ENCODE assay signal across 27 cellular contexts in the genomic region with DNA sequence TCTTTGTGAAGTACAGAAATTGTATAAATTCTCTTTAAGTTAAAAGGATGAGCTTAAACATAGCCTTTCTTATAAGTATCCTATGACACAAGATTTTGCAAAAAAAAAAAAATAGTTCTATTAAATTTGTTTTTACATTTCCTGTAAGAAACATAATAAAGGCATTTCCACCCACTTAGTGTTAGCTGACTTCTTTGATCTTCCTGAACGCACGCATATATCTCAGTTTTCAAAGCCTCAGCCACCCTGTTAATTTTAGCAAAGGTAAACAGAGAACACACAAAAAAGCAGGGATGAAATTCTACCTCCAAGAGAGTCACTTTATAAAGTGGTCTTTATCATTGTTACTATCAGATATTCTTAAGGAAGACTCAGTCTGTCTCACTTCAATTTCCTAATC.
"Had no signal": no experiment of that assay in that cellular context is flagged by ENCODE, and none has a peak within 500 bp of the region (broad histone marks: within the 10 kb centered on the region; RNA-seq: fewer than 3 reads in every experiment).

No MANE protein-coding gene starts in this region.

- H3K4me1 ChIP-seq: colonic mucosa, parathyroid adenoma had no signal

- H3K27ac ChIP-seq: colonic mucosa, parathyroid adenoma, right atrium auricular region, upper lobe of right lung, WERI-Rb-1 had no signal

- H3K4me3 ChIP-seq: colonic mucosa, right atrium auricular region, smooth muscle cell, stomach, tibial artery, upper lobe of right lung had no signal

- DNase-seq: activated CD4-positive, alpha-beta T cell treated with anti-CD3 and anti-CD28 coated beads, Interleukin-2, amount 50 U/mL, for 1 hour; activated CD4-positive, CD25-positive, alpha-beta regulatory T cell treated with anti-CD3 and anti-CD28 coated beads, Interleukin-2, amount 50 U/mL, for 72 hours; activated CD8-positive, alpha-beta memory T cell treated with anti-CD3 and anti-CD28 coated beads, Interleukin-2, amount 50 U/mL, for 48 hours; activated T-cell treated with anti-CD3 and anti-CD28 coated beads, Interleukin-2, amount 50 U/mL, for 48 hours; anterior cingulate cortex; colonic mucosa; effector CD8-positive, alpha-beta T cell; erythroblast; head of caudate nucleus; hippocampal formation; kidney; left colon; naive thymus-derived CD8-positive, alpha-beta T cell; stimulated activated CD4-positive, alpha-beta T cell treated with anti-CD3 and anti-CD28 coated beads, Interleukin-1b, Interleukin-23, amount 100 ng/mL, for 48 hours; stimulated activated CD4-positive, alpha-beta T cell treated with anti-CD3 and anti-CD28 coated beads, Interleukin-4, amount 100 ng/mL, for 4 hours; stimulated activated CD8-positive, alpha-beta memory T cell treated with anti-CD3 and anti-CD28 coated beads, Interleukin-4, amount 100 ng/mL, for 48 hours; stomach; T-helper 9 cell; tibial artery; upper lobe of right lung; WERI-Rb-1 had no signal

- H3K27me3 Mint-ChIP-seq: activated naive CD8-positive, alpha-beta T cell; naive thymus-derived CD8-positive, alpha-beta T cell; stimulated activated memory B cell treated with anti-CD40 and anti-IgM and Interleukin-4, amounts not matched to agents 10 μg/mL and 1 μg/mL and 100 μg/mL, for 72 hours had no signal

- H3K9me3 ChIP-seq: colonic mucosa, right atrium auricular region, stomach, tibial artery, upper lobe of right lung had no signal

- ATAC-seq: stimulated activated memory B cell treated with anti-CD40 and anti-IgM and Interleukin-4, amounts not matched to agents 10 μg/mL and 1 μg/mL and 100 μg/mL, for 72 hours; upper lobe of right lung had no signal

- H3K9me3 Mint-ChIP-seq: activated T-helper 2 cell treated with anti-CD3 and anti-CD28 coated beads, Interferon-gamma antibody, Interleukin-2, Interleukin-4, amounts not matched to agents 10 μg/mL and 5 μg/mL and 100 μg/mL, durations not matched to agents 14 hours and 24 hours and 36 hours; naive thymus-derived CD8-positive, alpha-beta T cell; stimulated activated memory B cell treated with anti-CD40 and anti-IgM and Interleukin-4, amounts not matched to agents 10 μg/mL and 1 μg/mL and 100 μg/mL, for 72 hours had no signal

- H3K27ac Mint-ChIP-seq: activated T-helper 2 cell treated with anti-CD3 and anti-CD28 coated beads, Interferon-gamma antibody, Interleukin-2, Interleukin-4, amounts not matched to agents 10 μg/mL and 5 μg/mL and 100 μg/mL, durations not matched to agents 14 hours and 24 hours and 36 hours had no signal

- H3K4me3 Mint-ChIP-seq: activated naive CD8-positive, alpha-beta T cell; naive thymus-derived CD8-positive, alpha-beta T cell; stimulated activated memory B cell treated with anti-CD40 and anti-IgM and Interleukin-4, amounts not matched to agents 10 μg/mL and 1 μg/mL and 100 μg/mL, for 72 hours had no signal
